ENCODE assay signal across 31 cellular contexts in genomic region chr3:69647081-69647480, GRCh38.
"Had no signal": no experiment of that assay in that cellular context is flagged by ENCODE, and none has a peak within 500 bp of the region (broad histone marks: within the 10 kb centered on the region; RNA-seq: fewer than 3 reads in every experiment).

No MANE protein-coding gene starts in this region.

- H3K27me3 ChIP-seq: body of pancreas, esophagus muscularis mucosa, heart left ventricle had no signal

- ATAC-seq: activated CD4-positive, CD25-positive, alpha-beta regulatory T cell treated with anti-CD3 and anti-CD28 coated beads, Interleukin-2, amount 50 U/mL, for 24 hours; activated CD8-positive, alpha-beta memory T cell treated with anti-CD3 and anti-CD28 coated beads, Interleukin-2, amount 10 ng/mL, durations not matched to agents 7 days and 5 days; activated CD8-positive, alpha-beta T cell treated with anti-CD3 and anti-CD28 coated beads for 36 hours; activated naive CD8-positive, alpha-beta T cell treated with anti-CD3 and anti-CD28 coated beads, Interleukin-2, amount 50 U/mL, for 24 hours; body of pancreas; effector memory CD8-positive, alpha-beta T cell; foreskin keratinocyte; gastrocnemius medialis; heart left ventricle had no signal

- DNase-seq: activated B cell treated with CpG ODN at 0.5 μM for 24 hours; activated CD4-positive, alpha-beta T cell treated with anti-CD3 and anti-CD28 coated beads for 48 hours; activated CD4-positive, alpha-beta T cell treated with anti-CD3 and anti-CD28 coated beads, Interleukin-2, amount 50 U/mL, for 1 hour; activated CD4-positive, alpha-beta T cell treated with anti-CD3 and anti-CD28 coated beads, Interleukin-2, amount 50 U/mL, for 48 hours; activated CD8-positive, alpha-beta memory T cell treated with anti-CD3 and anti-CD28 coated beads, Interleukin-2, amount 10 ng/mL, durations not matched to agents 7 days and 5 days; activated CD8-positive, alpha-beta memory T cell treated with anti-CD3 and anti-CD28 coated beads, Interleukin-2, amount 50 U/mL, for 4 hours; activated CD8-positive, alpha-beta T cell treated with anti-CD3 and anti-CD28 coated beads for 36 hours; activated effector memory CD4-positive, alpha-beta T cell treated with anti-CD3 and anti-CD28 coated beads, Interleukin-2, amount 50 U/mL, for 16 hours; activated naive CD4-positive, alpha-beta T cell treated with anti-CD3 and anti-CD28 coated beads for 36 hours; activated naive CD8-positive, alpha-beta T cell treated with anti-CD3 and anti-CD28 coated beads for 36 hours; activated naive CD8-positive, alpha-beta T cell treated with anti-CD3 and anti-CD28 coated beads, Interleukin-2, amount 50 U/mL, for 24 hours; activated T-cell treated with anti-CD3 and anti-CD28 coated beads, Interleukin-2, amount 50 U/mL, for 1 hour; activated T-cell treated with anti-CD3 and anti-CD28 coated beads, Interleukin-2, amount 50 U/mL, for 48 hours; adrenal gland; amygdala; aorta; body of pancreas; caudate nucleus; cortex of kidney; dermis blood vessel endothelial cell; effector CD4-positive, alpha-beta T cell; effector memory CD8-positive, alpha-beta T cell; erythroblast; foreskin keratinocyte; gastrocnemius medialis; glutamatergic neuron; heart left ventricle; T1000; WERI-Rb-1 had no signal

- H3K4me3 ChIP-seq: adrenal gland, body of pancreas, esophagus muscularis mucosa, gastrocnemius medialis, heart left ventricle had no signal

- H3K9me3 ChIP-seq: adrenal gland, body of pancreas, esophagus muscularis mucosa, gastrocnemius medialis, heart left ventricle had no signal

- H3K27ac ChIP-seq: adrenal gland, body of pancreas, esophagus muscularis mucosa, foreskin keratinocyte, gastrocnemius medialis, heart left ventricle, WERI-Rb-1 had no signal

- H3K4me1 ChIP-seq: adrenal gland, body of pancreas, gastrocnemius medialis had no signal

- H3K36me3 ChIP-seq: adrenal gland, esophagus muscularis mucosa, gastrocnemius medialis, heart left ventricle, WERI-Rb-1 had no signal
